1 cellular context compared by ENCODE assay signal in the genomic region with DNA sequence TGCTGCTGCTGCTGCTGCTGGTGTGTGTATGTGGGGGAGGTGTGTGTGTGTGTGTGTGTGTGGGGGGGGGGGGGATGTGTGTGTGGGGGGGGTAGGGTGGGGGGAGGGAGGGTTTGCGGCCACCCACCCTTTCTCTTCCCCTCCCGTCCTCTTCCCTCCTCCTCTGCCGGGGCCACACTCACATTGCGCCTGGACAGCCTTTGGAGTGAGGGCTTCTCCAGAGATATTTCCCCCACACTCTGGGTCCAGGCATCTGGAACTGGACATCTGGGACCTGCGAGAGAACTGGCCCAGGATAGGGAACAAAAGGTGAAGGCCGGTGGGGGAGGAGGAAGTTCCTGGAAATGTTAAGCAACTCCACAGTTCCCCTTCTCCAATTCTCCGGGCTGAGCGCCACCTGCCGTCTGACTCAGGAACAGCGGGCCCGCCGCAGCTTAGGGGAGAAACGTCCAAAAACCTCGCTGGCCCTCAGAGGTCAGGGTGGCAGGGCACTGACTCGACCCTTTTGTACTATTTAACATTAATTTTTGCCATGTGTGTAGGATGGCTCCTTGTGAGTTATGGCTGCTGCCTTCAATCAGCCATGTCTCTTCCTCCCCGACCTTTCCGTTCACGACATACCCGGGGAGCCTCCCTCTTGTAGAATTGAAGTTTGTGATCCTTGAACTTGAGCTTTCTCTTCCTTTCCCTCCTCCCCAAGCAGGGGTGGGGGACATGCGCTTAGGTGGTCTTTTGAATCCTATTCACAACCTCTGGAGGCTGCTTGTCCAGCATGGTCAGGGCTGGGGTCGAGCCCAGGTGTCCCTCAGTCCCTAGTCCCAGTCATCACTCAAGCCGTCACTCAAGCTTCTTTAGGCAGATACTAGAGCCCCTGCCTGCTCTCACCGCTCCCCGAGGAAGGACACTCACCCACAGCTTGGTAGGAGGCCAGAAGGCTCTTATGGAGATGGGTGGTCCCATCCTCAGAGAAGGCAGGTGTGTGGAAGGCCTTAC.
TF ChIP-seq lines count a peak whose summit lies in the region.

Gene C1RL, minus strand, starts transcription at position 287 of the 993 bp plus-strand sequence. Its CDS starts 34 bp downstream, at position 253.

TF ChIP-seq in HepG2, 621 proteins besides CTCF, POLR2A, EP300 and RAD21 (continued from another document and continues in another):
- TF ChIP-seq SNAPC4 (CRISPR knock-in tag; IDR thresholded peaks at IDR 0.05) (no peak), PRDM10 (CRISPR knock-in tag; IDR thresholded peaks at IDR 0.05; ENCODE audit: low read depth) (no peak), KMT2A (CRISPR knock-in tag; IDR thresholded peaks at IDR 0.05) (no peak), CCDC6 (CRISPR knock-in tag; IDR thresholded peaks at IDR 0.05) (0 out of 2 replicates have a peak, but pooled peaks have one; percentile 54), MBD4 (IDR thresholded peaks at IDR 0.05; ENCODE audit: borderline replicate concordance, low read length) (no peak), TCF7L2 (IDR thresholded peaks at IDR 0.05; ENCODE audit: low read depth, low read length) (no peak), ZNF709 (CRISPR knock-in tag; IDR thresholded peaks at IDR 0.05) (no peak), FOXA3 (CRISPR knock-in tag; IDR thresholded peaks at IDR 0.05) (no peak), CBFB (CRISPR knock-in tag; IDR thresholded peaks at IDR 0.05) (no peak; the same call in 1 of the 2 replicates), FOXK1 (CRISPR knock-in tag; IDR thresholded peaks at IDR 0.05; ENCODE audit: borderline replicate concordance, low read depth) (peak; percentile 21; the same call in 1 of the 2 replicates), JARID2 (CRISPR knock-in tag; IDR thresholded peaks at IDR 0.05; ENCODE audit: insufficient replicate concordance) (no peak), MYNN (CRISPR knock-in tag; IDR thresholded peaks at IDR 0.05; ENCODE audit: low read depth) (0 out of 2 replicates have a peak, but pooled peaks have one; percentile 42), SUZ12 (IDR thresholded peaks at IDR 0.05; ENCODE audit: low read depth, low read length) (no peak), BCL3 (CRISPR knock-in tag; IDR thresholded peaks at IDR 0.05) (no peak), RXRA (CRISPR knock-in tag; IDR thresholded peaks at IDR 0.05) (peak; percentile 80), IRF9 (CRISPR knock-in tag; IDR thresholded peaks at IDR 0.05; ENCODE audit: borderline replicate concordance) (no peak), JUNB (CRISPR knock-in tag; IDR thresholded peaks at IDR 0.05; ENCODE audit: borderline replicate concordance) (no peak), NAIF1 (CRISPR knock-in tag; IDR thresholded peaks at IDR 0.05; ENCODE audit: borderline replicate concordance) (no peak)
- TF ChIP-seq, protein P1, sequence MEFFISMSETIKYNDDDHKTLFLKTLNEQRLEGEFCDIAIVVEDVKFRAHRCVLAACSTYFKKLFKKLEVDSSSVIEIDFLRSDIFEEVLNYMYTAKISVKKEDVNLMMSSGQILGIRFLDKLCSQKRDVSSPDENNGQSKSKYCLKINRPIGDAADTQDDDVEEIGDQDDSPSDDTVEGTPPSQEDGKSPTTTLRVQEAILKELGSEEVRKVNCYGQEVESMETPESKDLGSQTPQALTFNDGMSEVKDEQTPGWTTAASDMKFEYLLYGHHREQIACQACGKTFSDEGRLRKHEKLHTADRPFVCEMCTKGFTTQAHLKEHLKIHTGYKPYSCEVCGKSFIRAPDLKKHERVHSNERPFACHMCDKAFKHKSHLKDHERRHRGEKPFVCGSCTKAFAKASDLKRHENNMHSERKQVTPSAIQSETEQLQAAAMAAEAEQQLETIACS (CRISPR knock-in tag; IDR thresholded peaks at IDR 0.05) = no peak
- TF ChIP-seq, protein P2, sequence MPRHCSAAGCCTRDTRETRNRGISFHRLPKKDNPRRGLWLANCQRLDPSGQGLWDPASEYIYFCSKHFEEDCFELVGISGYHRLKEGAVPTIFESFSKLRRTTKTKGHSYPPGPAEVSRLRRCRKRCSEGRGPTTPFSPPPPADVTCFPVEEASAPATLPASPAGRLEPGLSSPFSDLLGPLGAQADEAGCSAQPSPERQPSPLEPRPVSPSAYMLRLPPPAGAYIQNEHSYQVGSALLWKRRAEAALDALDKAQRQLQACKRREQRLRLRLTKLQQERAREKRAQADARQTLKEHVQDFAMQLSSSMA (CRISPR knock-in tag; IDR thresholded peaks at IDR 0.05) = no peak
- TF ChIP-seq, protein P3, sequence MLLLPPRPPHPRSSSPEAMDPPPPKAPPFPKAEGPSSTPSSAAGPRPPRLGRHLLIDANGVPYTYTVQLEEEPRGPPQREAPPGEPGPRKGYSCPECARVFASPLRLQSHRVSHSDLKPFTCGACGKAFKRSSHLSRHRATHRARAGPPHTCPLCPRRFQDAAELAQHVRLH (CRISPR knock-in tag; IDR thresholded peaks at IDR 0.05; ENCODE audit: borderline replicate concordance, low read depth) = no peak; the same call in 1 of the 2 replicates
- TF ChIP-seq, protein P4, sequence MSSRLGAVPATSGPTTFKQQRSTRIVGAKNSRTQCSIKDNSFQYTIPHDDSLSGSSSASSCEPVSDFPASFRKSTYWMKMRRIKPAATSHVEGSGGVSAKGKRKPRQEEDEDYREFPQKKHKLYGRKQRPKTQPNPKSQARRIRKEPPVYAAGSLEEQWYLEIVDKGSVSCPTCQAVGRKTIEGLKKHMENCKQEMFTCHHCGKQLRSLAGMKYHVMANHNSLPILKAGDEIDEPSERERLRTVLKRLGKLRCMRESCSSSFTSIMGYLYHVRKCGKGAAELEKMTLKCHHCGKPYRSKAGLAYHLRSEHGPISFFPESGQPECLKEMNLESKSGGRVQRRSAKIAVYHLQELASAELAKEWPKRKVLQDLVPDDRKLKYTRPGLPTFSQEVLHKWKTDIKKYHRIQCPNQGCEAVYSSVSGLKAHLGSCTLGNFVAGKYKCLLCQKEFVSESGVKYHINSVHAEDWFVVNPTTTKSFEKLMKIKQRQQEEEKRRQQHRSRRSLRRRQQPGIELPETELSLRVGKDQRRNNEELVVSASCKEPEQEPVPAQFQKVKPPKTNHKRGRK (CRISPR knock-in tag; IDR thresholded peaks at IDR 0.05) = no peak
- TF ChIP-seq, protein P5, sequence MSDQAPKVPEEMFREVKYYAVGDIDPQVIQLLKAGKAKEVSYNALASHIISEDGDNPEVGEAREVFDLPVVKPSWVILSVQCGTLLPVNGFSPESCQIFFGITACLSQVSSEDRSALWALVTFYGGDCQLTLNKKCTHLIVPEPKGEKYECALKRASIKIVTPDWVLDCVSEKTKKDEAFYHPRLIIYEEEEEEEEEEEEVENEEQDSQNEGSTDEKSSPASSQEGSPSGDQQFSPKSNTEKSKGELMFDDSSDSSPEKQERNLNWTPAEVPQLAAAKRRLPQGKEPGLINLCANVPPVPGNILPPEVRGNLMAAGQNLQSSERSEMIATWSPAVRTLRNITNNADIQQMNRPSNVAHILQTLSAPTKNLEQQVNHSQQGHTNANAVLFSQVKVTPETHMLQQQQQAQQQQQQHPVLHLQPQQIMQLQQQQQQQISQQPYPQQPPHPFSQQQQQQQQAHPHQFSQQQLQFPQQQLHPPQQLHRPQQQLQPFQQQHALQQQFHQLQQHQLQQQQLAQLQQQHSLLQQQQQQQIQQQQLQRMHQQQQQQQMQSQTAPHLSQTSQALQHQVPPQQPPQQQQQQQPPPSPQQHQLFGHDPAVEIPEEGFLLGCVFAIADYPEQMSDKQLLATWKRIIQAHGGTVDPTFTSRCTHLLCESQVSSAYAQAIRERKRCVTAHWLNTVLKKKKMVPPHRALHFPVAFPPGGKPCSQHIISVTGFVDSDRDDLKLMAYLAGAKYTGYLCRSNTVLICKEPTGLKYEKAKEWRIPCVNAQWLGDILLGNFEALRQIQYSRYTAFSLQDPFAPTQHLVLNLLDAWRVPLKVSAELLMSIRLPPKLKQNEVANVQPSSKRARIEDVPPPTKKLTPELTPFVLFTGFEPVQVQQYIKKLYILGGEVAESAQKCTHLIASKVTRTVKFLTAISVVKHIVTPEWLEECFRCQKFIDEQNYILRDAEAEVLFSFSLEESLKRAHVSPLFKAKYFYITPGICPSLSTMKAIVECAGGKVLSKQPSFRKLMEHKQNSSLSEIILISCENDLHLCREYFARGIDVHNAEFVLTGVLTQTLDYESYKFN (CRISPR knock-in tag; conservative IDR thresholded peaks at IDR 0.05) = peak; percentile 60
- TF ChIP-seq, protein P6, sequence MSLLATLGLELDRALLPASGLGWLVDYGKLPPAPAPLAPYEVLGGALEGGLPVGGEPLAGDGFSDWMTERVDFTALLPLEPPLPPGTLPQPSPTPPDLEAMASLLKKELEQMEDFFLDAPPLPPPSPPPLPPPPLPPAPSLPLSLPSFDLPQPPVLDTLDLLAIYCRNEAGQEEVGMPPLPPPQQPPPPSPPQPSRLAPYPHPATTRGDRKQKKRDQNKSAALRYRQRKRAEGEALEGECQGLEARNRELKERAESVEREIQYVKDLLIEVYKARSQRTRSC (CRISPR knock-in tag; IDR thresholded peaks at IDR 0.05; ENCODE audit: low read depth) = no peak
- TF ChIP-seq, protein P7, sequence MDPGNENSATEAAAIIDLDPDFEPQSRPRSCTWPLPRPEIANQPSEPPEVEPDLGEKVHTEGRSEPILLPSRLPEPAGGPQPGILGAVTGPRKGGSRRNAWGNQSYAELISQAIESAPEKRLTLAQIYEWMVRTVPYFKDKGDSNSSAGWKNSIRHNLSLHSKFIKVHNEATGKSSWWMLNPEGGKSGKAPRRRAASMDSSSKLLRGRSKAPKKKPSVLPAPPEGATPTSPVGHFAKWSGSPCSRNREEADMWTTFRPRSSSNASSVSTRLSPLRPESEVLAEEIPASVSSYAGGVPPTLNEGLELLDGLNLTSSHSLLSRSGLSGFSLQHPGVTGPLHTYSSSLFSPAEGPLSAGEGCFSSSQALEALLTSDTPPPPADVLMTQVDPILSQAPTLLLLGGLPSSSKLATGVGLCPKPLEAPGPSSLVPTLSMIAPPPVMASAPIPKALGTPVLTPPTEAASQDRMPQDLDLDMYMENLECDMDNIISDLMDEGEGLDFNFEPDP (CRISPR knock-in tag; conservative IDR thresholded peaks at IDR 0.05) = no peak
